In genomic region chr5:176533894-176534611, GRCh38 we compare ENCODE assay signal across 8 cellular contexts. TPM values are rescaled to one million over a fixed set of nuclear protein-coding genes. Genes with fewer than 3 reads are reported as not detected.
DNase-seq lines count a peak whose midpoint lies in the region; ATAC-seq and TF ChIP-seq lines count a peak whose summit lies in the region.

No MANE protein-coding gene starts in this region.

- H3K36me3 Mint-ChIP-seq in central memory CD8-positive, alpha-beta T cell (ENCODE audit: insufficient read depth) = peaks cover 60% of the 10 kb centered on the region
- peaks cover 0 to 8% of the 10 kb centered on the region in 2 donors for H3K36me3 Mint-ChIP-seq in naive B cell

- H3K4me1 Mint-ChIP-seq in central memory CD8-positive, alpha-beta T cell = peaks cover 59% of the 10 kb centered on the region
- H3K4me1 Mint-ChIP-seq in naive B cell = peaks cover 48 to 61% (median 48%) of the 10 kb centered on the region in 3 donors

- TF ChIP-seq CTCF in GM20000 (IDR thresholded peaks at IDR 0.05; ENCODE audit: extremely low read depth, missing control alignments) (no peak), SK-N-SH (IDR thresholded peaks at IDR 0.05) (no peak)

- TF ChIP-seq EP300 in SK-N-SH (IDR thresholded peaks at IDR 0.05; ENCODE audit: borderline replicate concordance in 1 of 2, low read depth in 1 of 2, low read length in 1 of 2) = no peak

- H3K4me1 ChIP-seq in SK-N-SH (ENCODE audit: control insufficient read depth in 1 of 2, insufficient read depth in 2 of 2, low read depth in 1 of 2, low read length in 1 of 2) = peaks cover 13 to 58% of the 10 kb centered on the region in 2 experiments

- H3K27me3 Mint-ChIP-seq in central memory CD8-positive, alpha-beta T cell = no peaks in the 10 kb centered on the region
- no peaks in the 10 kb centered on the region for H3K27me3 Mint-ChIP-seq in naive B cell

- H3K27me3 ChIP-seq in SK-N-SH (ENCODE audit: insufficient read depth) = no peaks in the 10 kb centered on the region

- H4K20me1 ChIP-seq in SK-N-SH (ENCODE audit: insufficient read depth) = peaks cover 47% of the 10 kb centered on the region

- H2AFZ ChIP-seq in SK-N-SH (ENCODE audit: low read depth) = no peak overlapping the region

- H3K9me3 Mint-ChIP-seq in central memory CD8-positive, alpha-beta T cell = no peaks in the 10 kb centered on the region
- no peaks in the 10 kb centered on the region for H3K9me3 Mint-ChIP-seq in naive B cell

- CTCF ChIA-PET in SK-N-SH (lab: Yijun Ruan, JAX) = interaction anchor here (0.7 to 6.0 kb wide), 6 partner anchors 9 to 118 kb away, joined by 3 to 28 read pairs (median 4); partner anchors contain the start of genes CLTB and FAF2

- DNase-seq in GM20000 (ENCODE audit: low spot score) (peak; percentile 64), SK-N-SH (no peak), naive B cell (peak; percentile 40), kidney glomerular epithelial cell (lab: John Stamatoyannopoulos, UW) (no peak)
- DNase-seq in central memory CD8-positive, alpha-beta T cell (ENCODE audit: low spot score in 2 of 2) = peak in 1 of 2 donors; percentile 51

- no peaks in the 10 kb centered on the region for H3K9me3 ChIP-seq in SK-N-SH

- ATAC-seq in central memory CD8-positive, alpha-beta T cell (replicated peaks; ENCODE audit: extremely low read depth, poor library complexity, severe bottlenecking) = no peak
- ATAC-seq in naive B cell (ENCODE audit: low read depth in 2 of 2) = no peak
- no peak for ATAC-seq in GM21737 (IDR thresholded peaks at IDR 0.05; ENCODE audit: unreplicated experiment)
- ATAC-seq in esophagus mucosa = no peak
- no peak for ATAC-seq in GM21360 (IDR thresholded peaks at IDR 0.05; ENCODE audit: unreplicated experiment)

- peaks cover 5 to 35% of the 10 kb centered on the region in 2 experiments for H3K36me3 ChIP-seq in SK-N-SH (replicated peaks in 1 of 2; ENCODE audit: control insufficient read depth in 1 of 2, insufficient read depth in 2 of 2, low read length in 1 of 2)

- no peak overlapping the region; a peak in 1 of 4 replicates for H3K4me3 ChIP-seq in SK-N-SH (ENCODE audit: low read depth in 2 of 2, low read length in 1 of 2)

- peak overlapping the region; percentile 97 for H3K27ac Mint-ChIP-seq in central memory CD8-positive, alpha-beta T cell (ENCODE audit: low read depth)
- peak overlapping the region; percentile 87 to 99 (median 96) for H3K27ac Mint-ChIP-seq in naive B cell

- POLR2A ChIA-PET in SK-N-SH (lab: Yijun Ruan, JAX) = interaction anchor here (1.0 to 1.3 kb wide), 3 partner anchors 10 to 86 kb away, joined by 3 to 6 read pairs (median 3); no protein-coding TSS in a partner anchor

- H3K4me2 ChIP-seq in SK-N-SH = peak overlapping the region; percentile 99; the same call in 1 of the 2 replicates

- peaks cover 56% of the 10 kb centered on the region for H3K79me2 ChIP-seq in SK-N-SH (ENCODE audit: insufficient read depth)

- WGBS in SK-N-SH (ENCODE audit: low lambda C conversion rate) = 58% methylated on average over 8 of the region's 10 CpGs

- no peak overlapping the region for H3K9ac ChIP-seq in SK-N-SH

- TF ChIP-seq RAD21 in SK-N-SH (IDR thresholded peaks at IDR 0.05; ENCODE audit: low read length) = no peak

- no peaks in the 10 kb centered on the region for H3K9me2 ChIP-seq in SK-N-SH

- H3F3A ChIP-seq in SK-N-SH (replicated peaks; ENCODE audit: insufficient read depth) = no peaks in the 10 kb centered on the region

- H3K27ac ChIP-seq in SK-N-SH (ENCODE audit: low read depth in 2 of 2, low read length in 1 of 2) = peak overlapping the region in 1 of 2 experiments; percentile 44; a peak in 1 of 4 replicates

- peak overlapping the region; percentile 92 for H3K4me3 Mint-ChIP-seq in central memory CD8-positive, alpha-beta T cell
- peak overlapping the region; percentile 95 to 100 (median 99) for H3K4me3 Mint-ChIP-seq in naive B cell

TF ChIP-seq in SK-N-SH, 30 proteins besides CTCF, POLR2A, EP300 and RAD21:
- TF ChIP-seq SIN3A (IDR thresholded peaks at IDR 0.05; ENCODE audit: borderline replicate concordance, low read depth, low read length) (no peak), MXI1 (IDR thresholded peaks at IDR 0.05; ENCODE audit: low read depth, low read length) (0 out of 2 replicates have a peak, but pooled peaks have one; percentile 19)

RNA-seq across cellular contexts. Expression of gene RNF44, which starts 3.1 kb away (rescaled TPM):
- polyA plus RNA-seq in SK-N-SH (2012; rRNA removed) (13.2 and 17.9 TPM in 2 replicates), naive B cell (ENCODE audit: low read depth in 6 of 6) (1 to 10 TPM in 5 of 6 donors, under 1 TPM in 1; 0.38 to 6.1 (median 2.9) TPM)
- polyA plus RNA-seq in SK-N-SH (2012; cell fraction: cytosol; rRNA removed) = 7.3 and 9.9 TPM in 2 replicates
- polyA plus RNA-seq in SK-N-SH (2012; cell fraction: nucleus; rRNA removed) = 110 and 129 TPM in 2 replicates
- total RNA-seq in esophagus mucosa = 22.0 TPM

RNA-seq across cellular contexts. Expression of gene CDHR2, which starts 15.1 kb away (rescaled TPM):
- polyA plus RNA-seq in SK-N-SH (2012; rRNA removed) (0.02 TPM in 1 of 2 replicates, not detected in the other), naive B cell (ENCODE audit: low read depth in 6 of 6) (not detected)
- polyA plus RNA-seq in SK-N-SH (2012; cell fraction: cytosol; rRNA removed) = 0.03 TPM in 1 of 2 replicates, not detected in the other
- polyA plus RNA-seq in SK-N-SH (2012; cell fraction: nucleus; rRNA removed) = 0.14 and 0.23 TPM in 2 replicates
- not detected for total RNA-seq in esophagus mucosa

Comparison
In these comparisons a context has a peak if more than half of its experiments do, and no peak if none do; other contexts are left out.
1. DNase-seq: peak in GM20000 (single experiment) and naive B cell (single experiment); none in SK-N-SH (single experiment) and kidney glomerular epithelial cell (single experiment).